ENCODE assay signal across 8 cellular contexts in genomic region chr19:56507446-56508281, GRCh38. TPM values are rescaled to one million over a fixed set of nuclear protein-coding genes. Genes with fewer than 3 reads are reported as not detected.
DNase-seq lines count a peak whose midpoint lies in the region; TF ChIP-seq lines count a peak whose summit lies in the region.

Gene ZNF471, plus strand, starts transcription at chr19:56507855. Its CDS starts 3,717 bp downstream, at chr19:56511572.

- H3K9ac ChIP-seq in HUES64 (ENCODE audit: low read depth, low read length) = peak within 1 kb of the TSS; percentile 77

- H3K36me3 ChIP-seq in BJ (ENCODE audit: control insufficient read depth, insufficient read depth, low read length) (no peaks in the 10 kb centered on the region), HUES64 (ENCODE audit: insufficient read depth, low read length) (no peaks in the 10 kb centered on the region), right atrium auricular region (no peaks in the 10 kb centered on the region)

- TF ChIP-seq CTCF in BJ (IDR thresholded peaks at IDR 0.05; ENCODE audit: insufficient read depth, low read depth, low read length) = no peak
- no peak for TF ChIP-seq CTCF in right atrium auricular region (IDR thresholded peaks at IDR 0.05)

- DNase-seq in BJ (ENCODE audit: low read depth) (peak; percentile 94), T-helper 2 cell (peak; percentile 21 to 66 (median 54)), amniotic stem cell (lab: John Stamatoyannopoulos, UW) (peak; percentile 97), right atrium auricular region (ENCODE audit: low spot score) (peak; percentile 96), pulmonary artery endothelial cell (ENCODE audit: low read depth, low spot score) (peak; percentile 95), ureter (ENCODE audit: low spot score) (peak; percentile 98), NCI-H1436 (lab: John Stamatoyannopoulos, UW) (no peak)

- H3K4me1 ChIP-seq in HUES64 (ENCODE audit: insufficient read depth, low read length) (no peaks in the 10 kb centered on the region), right atrium auricular region (peaks cover 0 to 10% of the 10 kb centered on the region in 2 donors)

- CTCF ChIA-PET in BJ (lab: Yijun Ruan, JAX) = interaction anchor here (0.6 to 1.4 kb wide), 2 partner anchors 21 to 477 kb away, joined by 3 read pairs; no protein-coding TSS in a partner anchor

- WGBS in HUES64 = 28% methylated on average over 74 of the region's 74 CpGs

- H3K9me3 ChIP-seq in HUES64 (ENCODE audit: insufficient read depth, low read depth, low read length) (peaks cover 51% of the 10 kb centered on the region), right atrium auricular region (peaks cover 0 to 6% of the 10 kb centered on the region in 2 donors)

- POLR2A ChIA-PET in BJ (lab: Charles Lee) = no interaction called here

- peak within 1 kb of the TSS; percentile 82 for H3K4me3 ChIP-seq in BJ (ENCODE audit: low read depth, low read length)
- peak within 1 kb of the TSS; percentile 73 for H3K4me3 ChIP-seq in HUES64 (ENCODE audit: low read length)
- peak within 1 kb of the TSS; percentile 71 to 74 for H3K4me3 ChIP-seq in right atrium auricular region

- H3K27ac ChIP-seq in HUES64 (ENCODE audit: low read depth, low read length) (peak within 1 kb of the TSS; percentile 84), right atrium auricular region (peak within 1 kb of the TSS; percentile 95 to 99)

- H3K27me3 ChIP-seq in BJ (ENCODE audit: control insufficient read depth, insufficient read depth, low read length) = no peaks in the 10 kb centered on the region
- H3K27me3 ChIP-seq in HUES64 (ENCODE audit: insufficient read depth, low read length) = 0 out of 2 replicates have a peak, but pooled peaks cover 3% of the 10 kb centered on the region
- no peaks in the 10 kb centered on the region for H3K27me3 ChIP-seq in right atrium auricular region

RNA-seq across cellular contexts. Expression of gene ZNF471, which starts in this region (rescaled TPM):
- 2.2 and 3.6 TPM in 2 replicates for polyA plus RNA-seq in BJ (2011; rRNA removed)
- 1.6 and 2.6 TPM in 2 replicates for polyA minus RNA-seq in BJ (2011; rRNA and poly(A)+ RNA removed)
- 0.50 TPM for polyA plus RNA-seq in HUES64 (2013, experiment 1 of 2)
- polyA plus RNA-seq in HUES64 (2013, experiment 2 of 2) = 0.38 TPM
- total RNA-seq in right atrium auricular region = 1 to 10 TPM; 2.1 to 2.3 TPM
- 1.8 and 2.9 TPM in 2 replicates for total RNA-seq in pulmonary artery endothelial cell
- total RNA-seq in ureter = 10.6 TPM
